ENCODE assay signal across 23 cellular contexts in the genomic region with DNA sequence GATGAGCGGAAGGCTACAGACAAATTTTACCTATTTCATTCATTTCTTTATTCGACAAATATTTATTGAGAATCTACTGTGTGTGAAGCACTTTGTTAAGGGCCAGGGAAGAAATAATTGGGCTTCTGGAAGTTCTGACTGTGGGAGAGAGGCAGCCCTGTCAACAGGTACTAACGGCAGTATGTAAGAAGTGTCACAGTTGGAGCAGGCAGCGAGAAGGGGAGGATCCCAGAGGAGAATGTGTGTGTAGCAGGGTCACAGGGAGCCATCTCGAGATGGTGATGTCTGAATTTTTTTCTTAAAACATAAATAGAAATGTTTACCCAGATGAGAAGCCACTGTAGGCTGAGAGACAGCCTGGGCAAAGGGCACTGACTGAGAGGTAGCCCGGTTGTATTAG.
A peak's percentile ranks its signal among the peaks of the same experiment; 100 is the strongest.
DNase-seq lines count a peak whose midpoint lies in the region; ATAC-seq lines count a peak whose summit lies in the region.
"Had no signal": no experiment of that assay in that cellular context is flagged by ENCODE, and none has a peak within 500 bp of the region (broad histone marks: within the 10 kb centered on the region; RNA-seq: fewer than 3 reads in every experiment).

No MANE protein-coding gene starts in this region.

- H3K27me3 Mint-ChIP-seq in activated naive CD4-positive, alpha-beta T cell treated with anti-CD3 and anti-CD28 coated beads, Interleukin-2, amount 10 ng/mL, durations not matched to agents 7 days and 5 days, result peaks cover 4% of the 10 kb centered on the region
- H3K27me3 Mint-ChIP-seq: activated naive CD8-positive, alpha-beta T cell treated with anti-CD3 and anti-CD28 coated beads, Interleukin-2, amount 10 ng/mL, durations not matched to agents 7 days and 5 days had no signal

- H3K4me3 Mint-ChIP-seq in activated naive CD4-positive, alpha-beta T cell treated with anti-CD3 and anti-CD28 coated beads, Interleukin-2, amount 10 ng/mL, durations not matched to agents 7 days and 5 days, result no peak overlapping the region
- H3K4me3 Mint-ChIP-seq in stimulated activated effector memory CD8-positive, alpha-beta T cell treated with anti-CD3 and anti-CD28 coated beads, Interleukin-12 subunit alpha, Interleukin-12 subunit beta, amount 100 ng/mL, for 72 hours, result no peak overlapping the region
- H3K4me3 Mint-ChIP-seq: activated naive CD8-positive, alpha-beta T cell treated with anti-CD3 and anti-CD28 coated beads, Interleukin-2, amount 10 ng/mL, durations not matched to agents 7 days and 5 days; activated T-cell treated with anti-CD3 and anti-CD28 coated beads, Interleukin-2, amount 50 U/mL, for 72 hours had no signal

- no peak for DNase-seq in activated naive CD4-positive, alpha-beta T cell treated with anti-CD3 and anti-CD28 coated beads, Interleukin-2, amount 50 U/mL, for 72 hours (ENCODE audit: low spot score in 2 of 2)
- DNase-seq in activated naive CD4-positive, alpha-beta T cell treated with anti-CD3 and anti-CD28 coated beads, Interleukin-2, amount 10 ng/mL, durations not matched to agents 7 days and 5 days, result no peak
- DNase-seq in NCI-H82 treated with DMSO at 0.1 percent for 48 hours (lab: John Stamatoyannopoulos, UW; ENCODE audit: unreplicated experiment) (peak; percentile 72), left kidney (ENCODE audit: low read depth, low spot score) (peak; percentile 61), HT-29 (ENCODE audit: low spot score) (no peak), DMS79 (lab: John Stamatoyannopoulos, UW) (no peak)
- DNase-seq in stimulated activated effector memory CD8-positive, alpha-beta T cell treated with anti-CD3 and anti-CD28 coated beads, Interleukin-12 subunit alpha, Interleukin-12 subunit beta, amount 100 ng/mL, for 72 hours (ENCODE audit: low spot score in 2 of 2), result no peak
- DNase-seq: activated naive CD8-positive, alpha-beta T cell treated with anti-CD3 and anti-CD28 coated beads, Interleukin-2, amount 10 ng/mL, durations not matched to agents 7 days and 5 days; activated T-cell treated with anti-CD3 and anti-CD28 coated beads, Interleukin-2, amount 50 U/mL, for 72 hours; brain microvascular endothelial cell; colonic mucosa; glutamatergic neuron; GOT3; left lung; NCI-H1092; NCI-H2029 treated with DMSO at 0.1 percent for 48 hours; NCI-H510A; occipital lobe; retina; substantia nigra; T-helper 9 cell had no signal

- no peaks in the 10 kb centered on the region for H3K4me1 Mint-ChIP-seq in activated naive CD4-positive, alpha-beta T cell treated with anti-CD3 and anti-CD28 coated beads, Interleukin-2, amount 10 ng/mL, durations not matched to agents 7 days and 5 days
- H3K4me1 Mint-ChIP-seq in stimulated activated effector memory CD8-positive, alpha-beta T cell treated with anti-CD3 and anti-CD28 coated beads, Interleukin-12 subunit alpha, Interleukin-12 subunit beta, amount 100 ng/mL, for 72 hours, result peaks cover 11% of the 10 kb centered on the region

- no peak for ATAC-seq in activated naive CD4-positive, alpha-beta T cell treated with anti-CD3 and anti-CD28 coated beads, Interleukin-2, amount 50 U/mL, for 72 hours
- no peak for ATAC-seq in stimulated activated effector memory CD8-positive, alpha-beta T cell treated with anti-CD3 and anti-CD28 coated beads, Interleukin-12 subunit alpha, Interleukin-12 subunit beta, amount 100 ng/mL, for 72 hours
- ATAC-seq in GM21529 (IDR thresholded peaks at IDR 0.05; ENCODE audit: unreplicated experiment), result no peak
- ATAC-seq: activated CD4-positive, CD25-positive, alpha-beta regulatory T cell treated with anti-CD3 and anti-CD28 coated beads, Interleukin-2, amount 50 U/mL, for 24 hours; left lung had no signal

- peaks cover 0 to 4% of the 10 kb centered on the region in 2 donors for H3K36me3 Mint-ChIP-seq in activated naive CD4-positive, alpha-beta T cell treated with anti-CD3 and anti-CD28 coated beads, Interleukin-2, amount 50 U/mL, for 72 hours
- peaks cover 9% of the 10 kb centered on the region for H3K36me3 Mint-ChIP-seq in activated naive CD4-positive, alpha-beta T cell treated with anti-CD3 and anti-CD28 coated beads, Interleukin-2, amount 10 ng/mL, durations not matched to agents 7 days and 5 days
- H3K36me3 Mint-ChIP-seq in stimulated activated effector memory CD8-positive, alpha-beta T cell treated with anti-CD3 and anti-CD28 coated beads, Interleukin-12 subunit alpha, Interleukin-12 subunit beta, amount 100 ng/mL, for 72 hours, result no peaks in the 10 kb centered on the region

- peak overlapping the region; percentile 55 to 77 for H3K27ac Mint-ChIP-seq in activated naive CD4-positive, alpha-beta T cell treated with anti-CD3 and anti-CD28 coated beads, Interleukin-2, amount 50 U/mL, for 72 hours
- no peak overlapping the region for H3K27ac Mint-ChIP-seq in activated naive CD4-positive, alpha-beta T cell treated with anti-CD3 and anti-CD28 coated beads, Interleukin-2, amount 10 ng/mL, durations not matched to agents 7 days and 5 days
- H3K27ac Mint-ChIP-seq in stimulated activated effector memory CD8-positive, alpha-beta T cell treated with anti-CD3 and anti-CD28 coated beads, Interleukin-12 subunit alpha, Interleukin-12 subunit beta, amount 100 ng/mL, for 72 hours, result peak overlapping the region; percentile 43
- H3K27ac Mint-ChIP-seq: activated T-cell treated with anti-CD3 and anti-CD28 coated beads, Interleukin-2, amount 50 U/mL, for 72 hours had no signal

- H3K9me3 Mint-ChIP-seq in activated naive CD4-positive, alpha-beta T cell treated with anti-CD3 and anti-CD28 coated beads, Interleukin-2, amount 50 U/mL, for 72 hours, result peaks cover 0 to 5% of the 10 kb centered on the region in 2 donors
- H3K9me3 Mint-ChIP-seq in activated naive CD4-positive, alpha-beta T cell treated with anti-CD3 and anti-CD28 coated beads, Interleukin-2, amount 10 ng/mL, durations not matched to agents 7 days and 5 days, result peaks cover 9% of the 10 kb centered on the region
- H3K9me3 Mint-ChIP-seq in stimulated activated effector memory CD8-positive, alpha-beta T cell treated with anti-CD3 and anti-CD28 coated beads, Interleukin-12 subunit alpha, Interleukin-12 subunit beta, amount 100 ng/mL, for 72 hours, result peaks cover 2% of the 10 kb centered on the region

- CTCF ChIA-PET in activated naive CD4-positive, alpha-beta T cell treated with anti-CD3 and anti-CD28 coated beads, Interleukin-2, amount 10 ng/mL, durations not matched to agents 7 days and 5 days (lab: Charles Lee), result no interaction called here

Comparison
In these comparisons a context has a peak if more than half of its experiments do, and no peak if none do; other contexts are left out.
1. DNase-seq: peak in NCI-H82 treated with DMSO at 0.1 percent for 48 hours (single experiment) and left kidney (single experiment); none in activated naive CD4-positive, alpha-beta T cell treated with anti-CD3 and anti-CD28 coated beads, Interleukin-2, amount 50 U/mL, for 72 hours (0 of 2), activated naive CD4-positive, alpha-beta T cell treated with anti-CD3 and anti-CD28 coated beads, Interleukin-2, amount 10 ng/mL, durations not matched to agents 7 days and 5 days (single experiment), stimulated activated effector memory CD8-positive, alpha-beta T cell treated with anti-CD3 and anti-CD28 coated beads, Interleukin-12 subunit alpha, Interleukin-12 subunit beta, amount 100 ng/mL, for 72 hours (0 of 2), HT-29 (single experiment) and DMS79 (single experiment).